Comparison of ENCODE assay signal across 1 cellular context in the genomic region with DNA sequence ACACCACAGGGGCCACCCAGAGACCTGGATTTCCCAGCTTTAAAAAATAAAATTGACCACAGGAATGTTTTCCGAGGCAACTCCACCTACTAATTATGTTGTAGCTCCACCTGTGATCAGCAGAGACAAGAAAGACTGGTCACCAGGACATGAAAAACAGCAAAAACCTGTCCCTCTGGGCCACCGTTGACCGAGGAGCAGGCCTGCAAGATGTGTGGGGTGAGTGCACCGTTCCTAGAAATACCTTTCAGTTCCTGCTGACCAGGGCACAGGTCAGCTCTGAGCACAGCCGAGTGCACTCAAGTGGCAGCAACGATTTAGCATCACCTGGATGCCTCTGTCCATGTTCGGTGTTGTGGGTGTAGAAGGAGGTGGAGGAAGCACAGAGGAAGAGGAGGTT.
TF ChIP-seq lines count a peak whose summit lies in the region.

No MANE protein-coding gene starts in this region.

TF ChIP-seq in H1, 55 proteins besides CTCF, POLR2A, EP300 and RAD21:
- TF ChIP-seq EGR1 (IDR thresholded peaks at IDR 0.05; ENCODE audit: borderline replicate concordance, low read depth, low read length) (no peak), ZNF274 (IDR thresholded peaks at IDR 0.05; ENCODE audit: borderline replicate concordance, extremely low read depth, low read length) (no peak), SUZ12 (IDR thresholded peaks at IDR 0.05; ENCODE audit: low read length) (no peak), HDAC2 (IDR thresholded peaks at IDR 0.05; ENCODE audit: borderline replicate concordance in 1 of 2, low read depth in 2 of 2, low read length in 2 of 2) (no peak), KDM5A (IDR thresholded peaks at IDR 0.05; ENCODE audit: low read length) (no peak), BCL11A (IDR thresholded peaks at IDR 0.05; ENCODE audit: low read depth in 2 of 2, low read length in 2 of 2) (no peak), CBX8 (IDR thresholded peaks at IDR 0.05; ENCODE audit: borderline replicate concordance, low read depth, low read length) (no peak), CTBP2 (IDR thresholded peaks at IDR 0.05; ENCODE audit: borderline replicate concordance, insufficient read depth, insufficient read length, low read length) (no peak), CREB1 (IDR thresholded peaks at IDR 0.05) (no peak), TBP (IDR thresholded peaks at IDR 0.05; ENCODE audit: low read depth, low read length) (no peak), SIRT6 (IDR thresholded peaks at IDR 0.05; ENCODE audit: low read length) (no peak), CEBPB (IDR thresholded peaks at IDR 0.05; ENCODE audit: low read depth, low read length) (no peak), SAP30 (IDR thresholded peaks at IDR 0.05; ENCODE audit: insufficient read depth, insufficient replicate concordance, low read length) (no peak), BRCA1 (IDR thresholded peaks at IDR 0.05; ENCODE audit: low read depth, low read length) (no peak), GTF2F1 (IDR thresholded peaks at IDR 0.05; ENCODE audit: borderline replicate concordance, low read depth, low read length) (no peak)
- TF ChIP-seq, protein P1, sequence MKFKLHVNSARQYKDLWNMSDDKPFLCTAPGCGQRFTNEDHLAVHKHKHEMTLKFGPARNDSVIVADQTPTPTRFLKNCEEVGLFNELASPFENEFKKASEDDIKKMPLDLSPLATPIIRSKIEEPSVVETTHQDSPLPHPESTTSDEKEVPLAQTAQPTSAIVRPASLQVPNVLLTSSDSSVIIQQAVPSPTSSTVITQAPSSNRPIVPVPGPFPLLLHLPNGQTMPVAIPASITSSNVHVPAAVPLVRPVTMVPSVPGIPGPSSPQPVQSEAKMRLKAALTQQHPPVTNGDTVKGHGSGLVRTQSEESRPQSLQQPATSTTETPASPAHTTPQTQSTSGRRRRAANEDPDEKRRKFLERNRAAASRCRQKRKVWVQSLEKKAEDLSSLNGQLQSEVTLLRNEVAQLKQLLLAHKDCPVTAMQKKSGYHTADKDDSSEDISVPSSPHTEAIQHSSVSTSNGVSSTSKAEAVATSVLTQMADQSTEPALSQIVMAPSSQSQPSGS (IDR thresholded peaks at IDR 0.05; ENCODE audit: low read length), result no peak
